ENCODE assay signal across 12 cellular contexts in genomic region chr15:51160484-51160883, GRCh38.
"Had no signal": no experiment of that assay in that cellular context is flagged by ENCODE, and none has a peak within 500 bp of the region (broad histone marks: within the 10 kb centered on the region; RNA-seq: fewer than 3 reads in every experiment).

No MANE protein-coding gene starts in this region.

- H3K27me3 ChIP-seq: sigmoid colon had no signal

- DNase-seq: activated naive CD4-positive, alpha-beta T cell treated with anti-CD3 and anti-CD28 coated beads, Interleukin-2, amount 50 U/mL, for 16 hours; kidney glomerular epithelial cell; naive thymus-derived CD8-positive, alpha-beta T cell; sigmoid colon; stimulated activated CD4-positive, alpha-beta T cell treated with anti-CD3 and anti-CD28 coated beads, Interleukin-2, amount 100 ng/mL, for 24 hours; stimulated activated naive CD4-positive, alpha-beta T cell; SW 1271 had no signal

- H3K36me3 ChIP-seq: sigmoid colon, thoracic aorta had no signal

- H3K36me3 Mint-ChIP-seq: naive thymus-derived CD8-positive, alpha-beta T cell had no signal

- H3K4me3 Mint-ChIP-seq: naive thymus-derived CD8-positive, alpha-beta T cell; T-helper 2 cell treated with Interferon-gamma antibody and Interleukin-4, amounts not matched to agents 5 μg/mL and 100 μg/mL, for 36 hours had no signal

- H3K27ac ChIP-seq: sigmoid colon, thoracic aorta had no signal

- H3K27ac Mint-ChIP-seq: activated T-helper 2 cell treated with anti-CD3 and anti-CD28 coated beads, Interferon-gamma antibody, Interleukin-2, Interleukin-4, amounts not matched to agents 10 μg/mL and 5 μg/mL and 100 μg/mL, durations not matched to agents 14 hours and 24 hours and 36 hours; naive thymus-derived CD8-positive, alpha-beta T cell; T-helper 2 cell treated with Interferon-gamma antibody and Interleukin-4, amounts not matched to agents 5 μg/mL and 100 μg/mL, for 36 hours had no signal

- ATAC-seq: activated CD4-positive, CD25-positive, alpha-beta regulatory T cell treated with anti-CD3 and anti-CD28 coated beads, Interleukin-2, amount 50 U/mL, for 24 hours; esophagus mucosa; naive thymus-derived CD8-positive, alpha-beta T cell had no signal

- H3K4me3 ChIP-seq: sigmoid colon, thoracic aorta had no signal

- H3K9me3 ChIP-seq: sigmoid colon, thoracic aorta had no signal

- H3K9me3 Mint-ChIP-seq: activated T-helper 2 cell treated with anti-CD3 and anti-CD28 coated beads, Interferon-gamma antibody, Interleukin-2, Interleukin-4, amounts not matched to agents 10 μg/mL and 5 μg/mL and 100 μg/mL, durations not matched to agents 14 hours and 24 hours and 36 hours; naive thymus-derived CD8-positive, alpha-beta T cell; T-helper 2 cell treated with Interferon-gamma antibody and Interleukin-4, amounts not matched to agents 5 μg/mL and 100 μg/mL, for 36 hours had no signal
